1 cellular context compared by ENCODE assay signal in genomic region chr2:172342611-172343010, GRCh38.
TF ChIP-seq lines count a peak whose summit lies in the region.

No MANE protein-coding gene starts in this region.

TF ChIP-seq in SK-N-SH, 30 proteins besides CTCF, POLR2A, EP300 and RAD21 (continued from another document):
- TF ChIP-seq GATA2 (CRISPR knock-in tag; IDR thresholded peaks at IDR 0.05) = no peak
- TF ChIP-seq ELF1 (IDR thresholded peaks at IDR 0.05) = no peak
- no peak for TF ChIP-seq SIN3A (IDR thresholded peaks at IDR 0.05; ENCODE audit: borderline replicate concordance, low read depth, low read length)
- no peak for TF ChIP-seq REST (IDR thresholded peaks at IDR 0.05; ENCODE audit: low read depth, low read length)
